16 cellular contexts compared by ENCODE assay signal in the genomic region with DNA sequence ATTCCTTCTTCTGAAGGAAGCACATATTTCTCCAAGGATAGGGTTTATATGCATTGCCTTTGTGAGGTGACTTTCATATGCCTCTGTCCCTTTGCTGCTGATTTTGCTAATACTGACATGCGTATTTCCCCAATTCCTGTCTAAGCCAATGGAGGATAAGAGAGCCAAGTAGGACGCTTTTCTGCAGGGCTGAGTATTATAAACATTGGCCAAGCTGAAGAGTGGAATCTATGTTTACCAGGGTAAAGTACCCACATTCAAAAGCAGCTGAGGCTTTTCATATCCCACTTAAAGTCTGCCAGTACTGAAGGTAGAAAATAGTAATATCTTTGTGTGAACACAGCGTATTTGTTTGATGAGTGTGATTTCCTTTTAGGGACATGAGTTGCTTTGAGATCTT.
"Had no signal": no experiment of that assay in that cellular context is flagged by ENCODE, and none has a peak within 500 bp of the region (broad histone marks: within the 10 kb centered on the region; RNA-seq: fewer than 3 reads in every experiment).

No MANE protein-coding gene starts in this region.

- H3K4me3 ChIP-seq: ascending aorta, skin epidermis, transverse colon, vagina had no signal

- H3K36me3 ChIP-seq: transverse colon, vagina had no signal

- H3K36me3 Mint-ChIP-seq: activated CD4-positive, alpha-beta memory T cell treated with anti-CD3 and anti-CD28 coated beads for 36 hours; activated naive CD4-positive, alpha-beta T cell treated with anti-CD3 and anti-CD28 coated beads, Interleukin-2, amount 10 ng/mL, durations not matched to agents 7 days and 5 days had no signal

- H3K4me1 Mint-ChIP-seq: activated CD4-positive, alpha-beta T cell treated with anti-CD3 and anti-CD28 coated beads for 36 hours; activated naive CD4-positive, alpha-beta T cell treated with anti-CD3 and anti-CD28 coated beads, Interleukin-2, amount 10 ng/mL, durations not matched to agents 7 days and 5 days; natural killer cell had no signal

- H3K4me3 Mint-ChIP-seq: activated CD4-positive, alpha-beta memory T cell treated with anti-CD3 and anti-CD28 coated beads for 36 hours; activated CD4-positive, alpha-beta T cell treated with anti-CD3 and anti-CD28 coated beads for 36 hours; activated naive CD4-positive, alpha-beta T cell treated with anti-CD3 and anti-CD28 coated beads, Interleukin-2, amount 10 ng/mL, durations not matched to agents 7 days and 5 days; activated T-cell treated with anti-CD3 and anti-CD28 coated beads, Interleukin-2, amount 50 U/mL, for 24 hours; effector memory CD8-positive, alpha-beta T cell; immature natural killer cell; natural killer cell had no signal

- H3K27ac ChIP-seq: ascending aorta, foreskin keratinocyte, skin epidermis, transverse colon, vagina had no signal

- H3K27me3 Mint-ChIP-seq: activated CD4-positive, alpha-beta memory T cell treated with anti-CD3 and anti-CD28 coated beads for 36 hours; activated CD4-positive, alpha-beta T cell treated with anti-CD3 and anti-CD28 coated beads for 36 hours; activated T-cell treated with anti-CD3 and anti-CD28 coated beads, Interleukin-2, amount 50 U/mL, for 24 hours; effector memory CD8-positive, alpha-beta T cell had no signal

- DNase-seq: activated CD4-positive, alpha-beta memory T cell treated with anti-CD3 and anti-CD28 coated beads for 36 hours; activated CD4-positive, alpha-beta T cell treated with anti-CD3 and anti-CD28 coated beads for 36 hours; activated naive CD4-positive, alpha-beta T cell treated with anti-CD3 and anti-CD28 coated beads, Interleukin-2, amount 10 ng/mL, durations not matched to agents 7 days and 5 days; activated T-cell treated with anti-CD3 and anti-CD28 coated beads, Interleukin-2, amount 50 U/mL, for 24 hours; dermis blood vessel endothelial cell; effector memory CD8-positive, alpha-beta T cell; foreskin keratinocyte; immature natural killer cell; natural killer cell; stimulated activated CD4-positive, alpha-beta T cell treated with anti-CD3 and anti-CD28 coated beads, Interleukin-15, amount 100 ng/mL, for 24 hours; stimulated activated CD4-positive, alpha-beta T cell treated with anti-CD3 and anti-CD28 coated beads, Interleukin-4, amount 100 ng/mL, for 1 hour; stimulated activated naive CD4-positive, alpha-beta T cell; transverse colon had no signal

- H3K9me3 ChIP-seq: ascending aorta, transverse colon, vagina had no signal

- H3K4me1 ChIP-seq: ascending aorta, foreskin keratinocyte, vagina had no signal

- H3K9me3 Mint-ChIP-seq: activated CD4-positive, alpha-beta memory T cell treated with anti-CD3 and anti-CD28 coated beads for 36 hours; activated naive CD4-positive, alpha-beta T cell treated with anti-CD3 and anti-CD28 coated beads, Interleukin-2, amount 10 ng/mL, durations not matched to agents 7 days and 5 days; activated T-cell treated with anti-CD3 and anti-CD28 coated beads, Interleukin-2, amount 50 U/mL, for 24 hours; effector memory CD8-positive, alpha-beta T cell; immature natural killer cell; natural killer cell had no signal

- H3K27me3 ChIP-seq: ascending aorta, foreskin keratinocyte, transverse colon, vagina had no signal

- H3K27ac Mint-ChIP-seq: activated CD4-positive, alpha-beta memory T cell treated with anti-CD3 and anti-CD28 coated beads for 36 hours; activated CD4-positive, alpha-beta T cell treated with anti-CD3 and anti-CD28 coated beads for 36 hours; activated naive CD4-positive, alpha-beta T cell treated with anti-CD3 and anti-CD28 coated beads, Interleukin-2, amount 10 ng/mL, durations not matched to agents 7 days and 5 days; activated T-cell treated with anti-CD3 and anti-CD28 coated beads, Interleukin-2, amount 50 U/mL, for 24 hours; effector memory CD8-positive, alpha-beta T cell; immature natural killer cell; natural killer cell had no signal
